Comparison of ENCODE assay signal across 27 cellular contexts in the genomic region with DNA sequence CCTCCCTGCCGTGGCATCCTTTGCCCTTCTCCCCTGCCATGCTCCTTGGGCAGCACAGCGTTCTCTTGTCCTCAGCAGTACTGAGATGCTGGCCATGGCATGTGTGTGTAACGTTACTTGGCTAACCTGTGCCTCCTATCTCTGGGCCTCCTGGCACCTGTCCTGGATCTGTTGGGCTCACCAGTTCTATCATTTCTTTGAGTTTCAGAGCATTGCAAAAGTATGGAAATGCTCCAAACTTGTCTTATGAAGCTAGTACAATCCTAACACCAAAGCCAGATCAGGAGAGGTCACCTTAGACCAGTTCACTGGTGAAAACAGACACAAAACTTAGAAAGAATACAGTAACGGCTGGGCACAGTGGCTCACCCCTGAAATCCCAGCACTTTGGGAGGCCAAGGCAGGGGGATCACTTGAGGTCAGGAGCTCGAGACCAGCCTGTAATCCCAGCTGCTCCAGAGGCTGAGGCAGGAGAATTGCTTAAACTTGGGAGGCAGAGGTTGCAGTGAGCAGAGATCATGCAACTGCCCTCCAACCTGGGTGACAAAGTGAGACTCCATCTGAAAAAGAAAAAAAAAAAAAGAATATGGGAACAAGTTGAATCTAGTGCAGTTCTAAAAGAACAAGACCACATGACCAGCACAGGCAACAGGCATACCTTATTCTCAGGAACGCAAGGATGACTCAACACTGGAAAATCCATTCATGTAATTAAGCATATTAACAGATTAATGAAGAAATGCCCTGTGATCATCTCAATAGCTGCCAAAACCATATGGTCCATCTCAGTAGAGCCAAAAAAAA.
A peak's percentile ranks its signal among the peaks of the same experiment; 100 is the strongest.
DNase-seq lines count a peak whose midpoint lies in the region; FAIRE-seq and TF ChIP-seq lines count a peak whose summit lies in the region.
"Had no signal": no experiment of that assay in that cellular context is flagged by ENCODE, and none has a peak within 500 bp of the region (broad histone marks: within the 10 kb centered on the region; RNA-seq: fewer than 3 reads in every experiment).

No MANE protein-coding gene starts in this region.

- TF ChIP-seq POLR2A in sigmoid colon (IDR thresholded peaks at IDR 0.05), result no peak

- no peaks in the 10 kb centered on the region for H3K4me1 ChIP-seq in sigmoid colon
- H3K4me1 ChIP-seq: ascending aorta, HAP-1 had no signal

- H3K36me3 ChIP-seq in sigmoid colon, result no peaks in the 10 kb centered on the region
- H3K36me3 ChIP-seq: ascending aorta, HAP-1, ovary had no signal

- no peaks in the 10 kb centered on the region for H3K9me3 ChIP-seq in sigmoid colon
- H3K9me3 ChIP-seq: ascending aorta, HAP-1, ovary had no signal

- H3K27ac ChIP-seq in epithelial cell of prostate (peak overlapping the region; percentile 32), sigmoid colon (no peak overlapping the region)
- H3K27ac ChIP-seq: ascending aorta, ovary, SK-N-MC had no signal

- WGBS in sigmoid colon, 2 donors, result 72 to 77% methylated on average over 6 of the region's 6 CpGs

- TF ChIP-seq CTCF in D721Med (IDR thresholded peaks at IDR 0.05; ENCODE audit: insufficient read depth, missing control alignments) (no peak), sigmoid colon (IDR thresholded peaks at IDR 0.05) (no peak)

- H3K27me3 ChIP-seq in sigmoid colon, result no peaks in the 10 kb centered on the region
- H3K27me3 ChIP-seq: ascending aorta, ovary had no signal

- peak; percentile 57 for DNase-seq in D721Med (ENCODE audit: insufficient read length, low spot score)
- peak; percentile 36 for DNase-seq in NCI-H82 treated with DMSO at 0.1 percent for 48 hours (lab: John Stamatoyannopoulos, UW; ENCODE audit: unreplicated experiment)
- peak; percentile 56 for DNase-seq in epithelial cell of prostate (ENCODE audit: low read depth, low spot score)
- peak; percentile 1 for DNase-seq in non-pigmented ciliary epithelial cell (ENCODE audit: low read depth)
- no peak for DNase-seq in SKM-1 (lab: John Stamatoyannopoulos, UW; ENCODE audit: unreplicated experiment)
- DNase-seq in sigmoid colon, result no peak
- no peak for DNase-seq in T-helper 9 cell
- no peak for DNase-seq in NOMO-1 treated with dmso at 0.1 percent for 144 hours (lab: John Stamatoyannopoulos, UW; ENCODE audit: unreplicated experiment)
- DNase-seq: activated CD4-positive, CD25-positive, alpha-beta regulatory T cell; activated CD8-positive, alpha-beta T cell treated with anti-CD3 and anti-CD28 coated beads, Interleukin-2, amount 10 ng/mL, durations not matched to agents 7 days and 5 days; activated naive CD4-positive, alpha-beta T cell treated with anti-CD3 and anti-CD28 coated beads, Interleukin-2, amount 10 ng/mL, durations not matched to agents 7 days and 5 days; activated T-cell treated with anti-CD3 and anti-CD28 coated beads, Interleukin-2, amount 50 U/mL, for 24 hours; CD4-positive, CD25-positive, alpha-beta regulatory T cell; DMS79; NCI-H1105; NCI-H2081; NCI-H446; NK-92 treated with Interleukin-12 subunit alpha and Interleukin-12 subunit beta, amount 100 ng/mL, for 24 hours; ovary; stimulated activated naive CD4-positive, alpha-beta T cell; T1000 had no signal

- FAIRE-seq in D721Med (lab: Jason Lieb, UNC), result no peak
- FAIRE-seq: colon, RCC 7860 had no signal

- intact Hi-C loops in sigmoid colon (cut with DNase I), result no loop called here

- no peak overlapping the region for H3K4me3 ChIP-seq in sigmoid colon
- H3K4me3 ChIP-seq: ascending aorta, HAP-1, lung, ovary, SK-N-MC had no signal

- no peak for TF ChIP-seq EP300 in sigmoid colon (IDR thresholded peaks at IDR 0.05)

Comparison
In these comparisons a context has a peak if more than half of its experiments do, and no peak if none do; other contexts are left out.
1. DNase-seq: peak in D721Med (single experiment), NCI-H82 treated with DMSO at 0.1 percent for 48 hours (single experiment), epithelial cell of prostate (single experiment) and non-pigmented ciliary epithelial cell (single experiment); none in SKM-1 (single experiment), sigmoid colon (single experiment), T-helper 9 cell (single experiment) and NOMO-1 treated with dmso at 0.1 percent for 144 hours (single experiment).